ENCODE assay signal across 22 cellular contexts in genomic region chr3:196408565-196409300, GRCh38. TPM values are rescaled to one million over a fixed set of nuclear protein-coding genes. Genes with fewer than 3 reads are reported as not detected.
DNase-seq lines count a peak whose midpoint lies in the region; ATAC-seq, FAIRE-seq and TF ChIP-seq lines count a peak whose summit lies in the region.
"Had no signal": no experiment of that assay in that cellular context is flagged by ENCODE, and none has a peak within 500 bp of the region (broad histone marks: within the 10 kb centered on the region; RNA-seq: fewer than 3 reads in every experiment).

No MANE protein-coding gene starts in this region.

- H3K36me3 ChIP-seq in CD8-positive, alpha-beta T cell (ENCODE audit: insufficient read depth, low read length): no peaks in the 10 kb centered on the region
- H3K36me3 ChIP-seq in neural cell (ENCODE audit: insufficient read depth, low read length): no peaks in the 10 kb centered on the region
- H3K36me3 ChIP-seq in upper lobe of right lung: peaks cover 10% of the 10 kb centered on the region
- 0 out of 2 replicates have a peak, but pooled peaks cover 2% of the 10 kb centered on the region for H3K36me3 ChIP-seq in PC-3 (ENCODE audit: low read depth, low read length)

- no peaks in the 10 kb centered on the region for H3K27me3 Mint-ChIP-seq in CD8-positive, alpha-beta T cell (ENCODE audit: low read depth)
- no peaks in the 10 kb centered on the region for H3K27me3 Mint-ChIP-seq in WTC11 (ENCODE audit: low read depth)
- H3K27me3 Mint-ChIP-seq: CD4-positive, CD25-positive, alpha-beta regulatory T cell; IgD-negative memory B cell had no signal

- H3K79me2 ChIP-seq in neural cell (replicated peaks; ENCODE audit: insufficient read depth, low read length): peaks cover 63% of the 10 kb centered on the region
- H3K79me2 ChIP-seq in PC-3 (ENCODE audit: low read length): peaks cover 53% of the 10 kb centered on the region

- H3K9me3 ChIP-seq in CD8-positive, alpha-beta T cell (ENCODE audit: low read length): no peaks in the 10 kb centered on the region
- H3K9me3 ChIP-seq in neural cell (ENCODE audit: low read length) (no peaks in the 10 kb centered on the region), upper lobe of right lung (no peaks in the 10 kb centered on the region), PC-3 (ENCODE audit: low read length) (no peaks in the 10 kb centered on the region)
- H3K9me3 ChIP-seq: HAP-1, SK-N-SH had no signal

- TF ChIP-seq CTCF in CD8-positive, alpha-beta T cell (IDR thresholded peaks at IDR 0.05): no peak
- no peak for TF ChIP-seq CTCF in WTC11 (IDR thresholded peaks at IDR 0.05)
- no peak for TF ChIP-seq CTCF in neural cell (IDR thresholded peaks at IDR 0.05; ENCODE audit: poor library complexity, severe bottlenecking)
- TF ChIP-seq CTCF in upper lobe of right lung (IDR thresholded peaks at IDR 0.05): no peak
- TF ChIP-seq CTCF in PC-3 (conservative IDR thresholded peaks at IDR 0.05; ENCODE audit: low read depth, low read length): no peak

- peaks cover 15% of the 10 kb centered on the region for H3K4me1 ChIP-seq in CD8-positive, alpha-beta T cell (ENCODE audit: insufficient read depth, low read length)
- H3K4me1 ChIP-seq in upper lobe of right lung: no peaks in the 10 kb centered on the region
- H3K4me1 ChIP-seq in PC-3 (ENCODE audit: insufficient read depth, low read length): no peaks in the 10 kb centered on the region

- no peak for TF ChIP-seq POLR2A in H54 (IDR thresholded peaks at IDR 0.05; ENCODE audit: low read depth, low read length)

- no TSS peak for BruUV-seq in PC-3 (replicated peaks; lab: Mats Ljungman, UMichigan)

- CTCF ChIA-PET in CD8-positive, alpha-beta T cell (lab: Charles Lee): no interaction called here
- CTCF ChIA-PET in WTC11 (lab: Charles Lee) (no interaction called here), PC-3 (lab: Charles Lee) (no interaction called here)

- H3K9ac ChIP-seq in neural cell (ENCODE audit: low read length) (no peak overlapping the region), PC-3 (ENCODE audit: low read length) (no peak overlapping the region)
- H3K9ac ChIP-seq: SK-N-SH had no signal

- H3K9me2 ChIP-seq in neural cell (ENCODE audit: insufficient read depth, low read length) (no peaks in the 10 kb centered on the region), PC-3 (replicated peaks; ENCODE audit: low read length) (no peaks in the 10 kb centered on the region)
- H3K9me2 ChIP-seq: SK-N-SH had no signal

- H4K20me1 ChIP-seq in neural cell (ENCODE audit: insufficient read depth) (no peaks in the 10 kb centered on the region), PC-3 (ENCODE audit: low read length) (no peaks in the 10 kb centered on the region)

- FAIRE-seq in H54 (lab: Jason Lieb, UNC): peak; percentile 72
- FAIRE-seq: GM12891 had no signal

- intact Hi-C loops in CD8-positive, alpha-beta T cell (cut with DNase I, micrococcal nuclease): no loop called here
- intact Hi-C loops in upper lobe of right lung (cut with DNase I) (no loop called here), PC-3 (cut with micrococcal nuclease) (no loop called here)

- H3K36me3 Mint-ChIP-seq in CD8-positive, alpha-beta T cell: peaks cover 29% of the 10 kb centered on the region
- H3K36me3 Mint-ChIP-seq in WTC11: peaks cover 44% of the 10 kb centered on the region

- H3K27ac ChIP-seq in CD8-positive, alpha-beta T cell (ENCODE audit: low read depth, low read length): no peak overlapping the region
- H3K27ac ChIP-seq in neural cell (ENCODE audit: low read length) (no peak overlapping the region), upper lobe of right lung (no peak overlapping the region), PC-3 (ENCODE audit: low read length) (no peak overlapping the region)
- H3K27ac ChIP-seq: RWPE1 had no signal

- POLR2A ChIA-PET in CD8-positive, alpha-beta T cell (lab: Charles Lee): interaction anchor here (0.6 kb wide), 1 partner anchor 20 kb away, joined by 9 read pairs; no protein-coding TSS in a partner anchor
- POLR2A ChIA-PET in WTC11 (lab: Charles Lee): no interaction called here
- POLR2A ChIA-PET in PC-3 (lab: Charles Lee; ENCODE audit: unreplicated experiment): no interaction called here

- TF ChIP-seq EP300 in neural cell (conservative IDR thresholded peaks at IDR 0.05; ENCODE audit: poor library complexity, severe bottlenecking): peak; percentile 91

- ATAC-seq in CD8-positive, alpha-beta T cell: no peak
- ATAC-seq in WTC11 (no peak), upper lobe of right lung (no peak), PC-3 (no peak)

- no peak overlapping the region for H3K4me3 ChIP-seq in CD8-positive, alpha-beta T cell (ENCODE audit: low read depth, low read length)
- H3K4me3 ChIP-seq in neural cell (ENCODE audit: low read length) (no peak overlapping the region), upper lobe of right lung (no peak overlapping the region), PC-3 (ENCODE audit: low read length) (no peak overlapping the region)
- H3K4me3 ChIP-seq: HAP-1 had no signal

- no peak for TF ChIP-seq RAD21 in neural cell (conservative IDR thresholded peaks at IDR 0.05)

- H3K4me1 Mint-ChIP-seq in CD8-positive, alpha-beta T cell (ENCODE audit: low read depth): peaks cover 28% of the 10 kb centered on the region
- peaks cover 8% of the 10 kb centered on the region for H3K4me1 Mint-ChIP-seq in WTC11

- peaks cover 10% of the 10 kb centered on the region for H3F3A ChIP-seq in neural cell (ENCODE audit: insufficient read depth, low read length, poor library complexity, severe bottlenecking)
- H3F3A ChIP-seq in PC-3 (ENCODE audit: low read length, unreplicated experiment): no peaks in the 10 kb centered on the region

- no peak overlapping the region for H2AFZ ChIP-seq in neural cell (ENCODE audit: low read depth, low read length)
- no peak overlapping the region for H2AFZ ChIP-seq in PC-3 (ENCODE audit: low read length)

- peak overlapping the region; percentile 56 for H3K27ac Mint-ChIP-seq in CD8-positive, alpha-beta T cell
- H3K27ac Mint-ChIP-seq in WTC11: no peak overlapping the region; the same call in 1 of the 2 replicates
- H3K27ac Mint-ChIP-seq: IgD-negative memory B cell had no signal

- H3K27me3 ChIP-seq in CD8-positive, alpha-beta T cell (ENCODE audit: insufficient read depth, low read length): no peaks in the 10 kb centered on the region
- H3K27me3 ChIP-seq in neural cell (ENCODE audit: insufficient read depth, low read depth, low read length) (no peaks in the 10 kb centered on the region), upper lobe of right lung (no peaks in the 10 kb centered on the region), PC-3 (ENCODE audit: low read length) (no peaks in the 10 kb centered on the region)

- no peak overlapping the region for H3K4me3 Mint-ChIP-seq in CD8-positive, alpha-beta T cell
- H3K4me3 Mint-ChIP-seq in WTC11: no peak overlapping the region
- H3K4me3 Mint-ChIP-seq: CD4-positive, CD25-positive, alpha-beta regulatory T cell had no signal

- H3K9me3 Mint-ChIP-seq in CD8-positive, alpha-beta T cell: peaks cover 7% of the 10 kb centered on the region
- H3K9me3 Mint-ChIP-seq in WTC11: peaks cover 25% of the 10 kb centered on the region

- H3K4me2 ChIP-seq in neural cell (ENCODE audit: low read length) (no peak overlapping the region), PC-3 (ENCODE audit: low read length) (no peak overlapping the region)
- H3K4me2 ChIP-seq: SK-N-SH had no signal

- no peak for DNase-seq in CD8-positive, alpha-beta T cell
- DNase-seq in H54 (ENCODE audit: insufficient read length, low spot score): no peak
- no peak for DNase-seq in WTC11 (ENCODE audit: low spot score)
- DNase-seq in upper lobe of right lung: no peak
- DNase-seq in PC-3: no peak
- DNase-seq in activated CD4-positive, CD25-positive, alpha-beta regulatory T cell treated with anti-CD3 and anti-CD28 coated beads, Interleukin-2, amount 50 U/mL, for 72 hours: no peak
- DNase-seq: CD4-positive, CD25-positive, alpha-beta regulatory T cell; COR-L47; DMS79 treated with DMSO at 0.1 percent for 48 hours; Kasumi-1; NCI-H1694; NCI-H2081 treated with DMSO at 0.1 percent for 48 hours; NCI-H2171 treated with DMSO at 0.1 percent for 48 hours; NCI-H524 treated with DMSO at 0.1 percent for 48 hours; NCI-H82; SHP77 treated with DMSO at 0.1 percent for 48 hours; SK-N-SH had no signal

TF ChIP-seq in WTC11, 78 proteins besides CTCF, POLR2A, EP300 and RAD21:
- TF ChIP-seq ZNF317 (CRISPR knock-in tag; IDR thresholded peaks at IDR 0.05; ENCODE audit: borderline replicate concordance, low read depth): peak; percentile 55; the same call in 1 of the 2 replicates
- no peak for TF ChIP-seq OVOL2 (CRISPR knock-in tag; IDR thresholded peaks at IDR 0.05; ENCODE audit: borderline replicate concordance)
- TF ChIP-seq ZSCAN18 (CRISPR knock-in tag; IDR thresholded peaks at IDR 0.05): no peak
- no peak for TF ChIP-seq NFE2L1 (CRISPR knock-in tag; IDR thresholded peaks at IDR 0.05)

TF ChIP-seq in neural cell, 6 proteins besides CTCF, POLR2A, EP300 and RAD21:
- TF ChIP-seq EZH2 (IDR thresholded peaks at IDR 0.05; ENCODE audit: borderline replicate concordance, insufficient read depth, low read length, poor library complexity, severe bottlenecking): no peak
- TF ChIP-seq REST (IDR thresholded peaks at IDR 0.05; ENCODE audit: borderline replicate concordance): peak; percentile 20

RNA-seq across cellular contexts. Expression of gene UBXN7, which starts 23.5 kb away (rescaled TPM):
- 10 to 100 TPM; 72.5 to 80.1 TPM for total RNA-seq in CD8-positive, alpha-beta T cell
- total RNA-seq in WTC11 (2021) (99.6 to 110 TPM (median 109 TPM) in 3 replicates), upper lobe of right lung (54.0 TPM), PC-3 (2014; rRNA removed) (10.2 and 10.5 TPM in 2 replicates)
- polyA plus RNA-seq in neural cell: 18.1 and 19.6 TPM in 2 replicates
- 48.5 and 57.9 TPM in 2 replicates for polyA minus RNA-seq in neural cell
